36 cellular contexts compared by ENCODE assay signal in the genomic region with DNA sequence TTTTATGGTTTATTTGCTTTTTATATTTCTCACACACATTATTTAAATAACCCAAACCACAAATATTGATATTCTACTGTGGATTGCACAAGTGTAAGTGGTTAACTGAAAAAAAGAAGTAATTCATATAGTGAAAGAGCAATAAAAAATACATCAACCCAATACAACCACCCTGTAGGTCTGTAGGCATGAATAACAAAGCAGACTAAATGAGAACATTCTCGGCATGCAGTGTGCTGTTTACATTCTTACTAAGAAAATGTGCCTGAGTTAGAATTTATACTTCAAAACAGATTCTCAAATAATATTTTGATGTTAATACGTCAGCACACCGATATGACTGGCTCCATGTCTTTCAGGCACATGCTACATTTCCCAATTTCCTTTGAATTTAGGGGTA.
"Had no signal": no experiment of that assay in that cellular context is flagged by ENCODE, and none has a peak within 500 bp of the region (broad histone marks: within the 10 kb centered on the region; RNA-seq: fewer than 3 reads in every experiment).

No MANE protein-coding gene starts in this region.

- ATAC-seq: activated CD4-positive, alpha-beta T cell treated with anti-CD3 and anti-CD28 coated beads for 36 hours; activated CD4-positive, CD25-positive, alpha-beta regulatory T cell treated with anti-CD3 and anti-CD28 coated beads, Interleukin-2, amount 50 U/mL, for 24 hours; activated CD8-positive, alpha-beta T cell treated with anti-CD3 and anti-CD28 coated beads for 36 hours; activated naive CD4-positive, alpha-beta T cell treated with anti-CD3 and anti-CD28 coated beads, Interleukin-2, amount 50 U/mL, for 72 hours; activated T-cell treated with anti-CD3 and anti-CD28 coated beads, Interleukin-2, amount 50 U/mL, for 4 hours; activated T-cell treated with anti-CD3 and anti-CD28 coated beads, Interleukin-2, amount 50 U/mL, for 72 hours; activated T-helper 17 cell treated with anti-CD3 and anti-CD28 coated beads, Interleukin-2, amount 50 U/mL, for 72 hours had no signal

- DNase-seq: activated CD4-positive, alpha-beta memory T cell treated with anti-CD3 and anti-CD28 coated beads for 36 hours; activated CD4-positive, alpha-beta T cell treated with anti-CD3 and anti-CD28 coated beads for 1 hour; activated CD4-positive, alpha-beta T cell treated with anti-CD3 and anti-CD28 coated beads for 36 hours; activated CD4-positive, alpha-beta T cell treated with anti-CD3 and anti-CD28 coated beads for 48 hours; activated CD4-positive, alpha-beta T cell treated with anti-CD3 and anti-CD28 coated beads, Interleukin-2, amount 10 ng/mL, durations not matched to agents 7 days and 5 days; activated CD4-positive, CD25-positive, alpha-beta regulatory T cell; activated CD8-positive, alpha-beta memory T cell treated with anti-CD3 and anti-CD28 coated beads, Interleukin-2, amount 50 U/mL, for 4 hours; activated CD8-positive, alpha-beta T cell treated with anti-CD3 and anti-CD28 coated beads for 36 hours; activated effector memory CD4-positive, alpha-beta T cell treated with anti-CD3 and anti-CD28 coated beads, Interleukin-2, amount 50 U/mL, for 16 hours; activated gamma-delta T cell treated with Interleukin-2 at 50 U/mL for 16 hours; activated naive CD4-positive, alpha-beta T cell; activated naive CD4-positive, alpha-beta T cell treated with anti-CD3 and anti-CD28 coated beads for 36 hours; activated naive CD4-positive, alpha-beta T cell treated with anti-CD3 and anti-CD28 coated beads, Interleukin-2, amount 50 U/mL, for 16 hours; activated naive CD8-positive, alpha-beta T cell treated with anti-CD3 and anti-CD28 coated beads for 36 hours; activated T-cell treated with anti-CD3 and anti-CD28 coated beads for 4 hours; activated T-cell treated with anti-CD3 and anti-CD28 coated beads, Interleukin-2, amount 50 U/mL, for 1 hour; activated T-cell treated with anti-CD3 and anti-CD28 coated beads, Interleukin-2, amount 50 U/mL, for 4 hours; activated T-cell treated with anti-CD3 and anti-CD28 coated beads, Interleukin-2, amount 50 U/mL, for 72 hours; adrenal gland; amniotic stem cell; aorta; caudate nucleus; cerebellar nuclear complex; T-helper 1 cell; T-helper 2 cell; T-helper 9 cell had no signal

- H3K9me3 ChIP-seq: adrenal gland had no signal

- H3K4me3 ChIP-seq: adrenal gland, cardiac muscle cell had no signal

- H3K36me3 ChIP-seq: adrenal gland, cardiac muscle cell had no signal

- H3K4me1 ChIP-seq: adrenal gland had no signal

- H3K4me1 Mint-ChIP-seq: activated CD4-positive, alpha-beta T cell treated with anti-CD3 and anti-CD28 coated beads for 36 hours; activated CD4-positive, alpha-beta T cell treated with anti-CD3 and anti-CD28 coated beads, Interleukin-2, amount 10 ng/mL, durations not matched to agents 7 days and 5 days; activated naive CD8-positive, alpha-beta T cell treated with anti-CD3 and anti-CD28 coated beads for 36 hours; activated T-helper 17 cell treated with anti-CD3 and anti-CD28 coated beads, Interleukin-2, amount 50 U/mL, for 72 hours; central memory CD8-positive, alpha-beta T cell had no signal

- H3K9me3 Mint-ChIP-seq: activated T-helper 1 cell treated with anti-CD3 and anti-CD28 coated beads, Interleukin-12 subunit alpha, Interleukin-12 subunit beta, Interleukin-2, Interleukin-4 antibody, amounts not matched to agents 30 ng/mL and 10 ng/mL and 1 ng/mL, durations not matched to agents 14 hours and 24 hours and 36 hours; T-helper 1 cell treated with Interleukin-12 subunit alpha and Interleukin-12 subunit beta and Interleukin-4 antibody, amounts not matched to agents 30 μg/mL and 1 μg/mL, for 36 hours had no signal

- H3K4me3 Mint-ChIP-seq: activated CD4-positive, alpha-beta memory T cell treated with anti-CD3 and anti-CD28 coated beads for 36 hours; activated CD4-positive, alpha-beta T cell treated with anti-CD3 and anti-CD28 coated beads for 36 hours; activated CD4-positive, alpha-beta T cell treated with anti-CD3 and anti-CD28 coated beads, Interleukin-2, amount 10 ng/mL, durations not matched to agents 7 days and 5 days; activated CD8-positive, alpha-beta T cell treated with anti-CD3 and anti-CD28 coated beads for 36 hours; activated naive CD4-positive, alpha-beta T cell treated with anti-CD3 and anti-CD28 coated beads for 36 hours; activated naive CD8-positive, alpha-beta T cell treated with anti-CD3 and anti-CD28 coated beads for 36 hours; activated T-cell treated with anti-CD3 and anti-CD28 coated beads, Interleukin-2, amount 50 U/mL, for 4 hours; activated T-cell treated with anti-CD3 and anti-CD28 coated beads, Interleukin-2, amount 50 U/mL, for 72 hours; activated T-helper 1 cell treated with anti-CD3 and anti-CD28 coated beads, Interleukin-12 subunit alpha, Interleukin-12 subunit beta, Interleukin-2, Interleukin-4 antibody, amounts not matched to agents 30 ng/mL and 10 ng/mL and 1 ng/mL, durations not matched to agents 14 hours and 24 hours and 36 hours; activated T-helper 17 cell treated with anti-CD3 and anti-CD28 coated beads, Interleukin-2, amount 50 U/mL, for 72 hours; brain; central memory CD8-positive, alpha-beta T cell; T-helper 1 cell treated with Interleukin-12 subunit alpha and Interleukin-12 subunit beta and Interleukin-4 antibody, amounts not matched to agents 30 μg/mL and 1 μg/mL, for 36 hours; T-helper 2 cell treated with Interferon-gamma antibody and Interleukin-4, amounts not matched to agents 5 μg/mL and 100 μg/mL, for 36 hours had no signal

- H3K27me3 Mint-ChIP-seq: activated CD4-positive, alpha-beta memory T cell treated with anti-CD3 and anti-CD28 coated beads for 36 hours; activated CD4-positive, alpha-beta T cell treated with anti-CD3 and anti-CD28 coated beads for 36 hours; activated CD4-positive, alpha-beta T cell treated with anti-CD3 and anti-CD28 coated beads, Interleukin-2, amount 10 ng/mL, durations not matched to agents 7 days and 5 days; activated CD8-positive, alpha-beta T cell treated with anti-CD3 and anti-CD28 coated beads for 36 hours; activated naive CD8-positive, alpha-beta T cell treated with anti-CD3 and anti-CD28 coated beads for 36 hours; activated T-helper 17 cell treated with anti-CD3 and anti-CD28 coated beads, Interleukin-2, amount 50 U/mL, for 72 hours; central memory CD8-positive, alpha-beta T cell had no signal

- H3K36me3 Mint-ChIP-seq: activated CD4-positive, alpha-beta memory T cell treated with anti-CD3 and anti-CD28 coated beads for 36 hours; activated naive CD4-positive, alpha-beta T cell treated with anti-CD3 and anti-CD28 coated beads, Interleukin-2, amount 50 U/mL, for 72 hours; activated naive CD8-positive, alpha-beta T cell treated with anti-CD3 and anti-CD28 coated beads for 36 hours had no signal

- H3K27ac Mint-ChIP-seq: activated CD4-positive, alpha-beta memory T cell treated with anti-CD3 and anti-CD28 coated beads for 36 hours; activated CD4-positive, alpha-beta T cell treated with anti-CD3 and anti-CD28 coated beads for 36 hours; activated CD4-positive, alpha-beta T cell treated with anti-CD3 and anti-CD28 coated beads, Interleukin-2, amount 10 ng/mL, durations not matched to agents 7 days and 5 days; activated CD8-positive, alpha-beta T cell treated with anti-CD3 and anti-CD28 coated beads for 36 hours; activated naive CD4-positive, alpha-beta T cell treated with anti-CD3 and anti-CD28 coated beads for 36 hours; activated naive CD4-positive, alpha-beta T cell treated with anti-CD3 and anti-CD28 coated beads, Interleukin-2, amount 50 U/mL, for 72 hours; activated naive CD8-positive, alpha-beta T cell treated with anti-CD3 and anti-CD28 coated beads for 36 hours; activated T-cell treated with anti-CD3 and anti-CD28 coated beads, Interleukin-2, amount 50 U/mL, for 72 hours; activated T-helper 1 cell treated with anti-CD3 and anti-CD28 coated beads, Interleukin-12 subunit alpha, Interleukin-12 subunit beta, Interleukin-2, Interleukin-4 antibody, amounts not matched to agents 30 ng/mL and 10 ng/mL and 1 ng/mL, durations not matched to agents 14 hours and 24 hours and 36 hours; activated T-helper 17 cell treated with anti-CD3 and anti-CD28 coated beads, Interleukin-2, amount 50 U/mL, for 72 hours; brain; T-helper 1 cell treated with Interleukin-12 subunit alpha and Interleukin-12 subunit beta and Interleukin-4 antibody, amounts not matched to agents 30 μg/mL and 1 μg/mL, for 36 hours; T-helper 2 cell treated with Interferon-gamma antibody and Interleukin-4, amounts not matched to agents 5 μg/mL and 100 μg/mL, for 36 hours had no signal

- H3K27me3 ChIP-seq: adrenal gland, cardiac muscle cell had no signal

- H3K27ac ChIP-seq: adrenal gland, cardiac muscle cell, VCaP had no signal
